In the genomic region with DNA sequence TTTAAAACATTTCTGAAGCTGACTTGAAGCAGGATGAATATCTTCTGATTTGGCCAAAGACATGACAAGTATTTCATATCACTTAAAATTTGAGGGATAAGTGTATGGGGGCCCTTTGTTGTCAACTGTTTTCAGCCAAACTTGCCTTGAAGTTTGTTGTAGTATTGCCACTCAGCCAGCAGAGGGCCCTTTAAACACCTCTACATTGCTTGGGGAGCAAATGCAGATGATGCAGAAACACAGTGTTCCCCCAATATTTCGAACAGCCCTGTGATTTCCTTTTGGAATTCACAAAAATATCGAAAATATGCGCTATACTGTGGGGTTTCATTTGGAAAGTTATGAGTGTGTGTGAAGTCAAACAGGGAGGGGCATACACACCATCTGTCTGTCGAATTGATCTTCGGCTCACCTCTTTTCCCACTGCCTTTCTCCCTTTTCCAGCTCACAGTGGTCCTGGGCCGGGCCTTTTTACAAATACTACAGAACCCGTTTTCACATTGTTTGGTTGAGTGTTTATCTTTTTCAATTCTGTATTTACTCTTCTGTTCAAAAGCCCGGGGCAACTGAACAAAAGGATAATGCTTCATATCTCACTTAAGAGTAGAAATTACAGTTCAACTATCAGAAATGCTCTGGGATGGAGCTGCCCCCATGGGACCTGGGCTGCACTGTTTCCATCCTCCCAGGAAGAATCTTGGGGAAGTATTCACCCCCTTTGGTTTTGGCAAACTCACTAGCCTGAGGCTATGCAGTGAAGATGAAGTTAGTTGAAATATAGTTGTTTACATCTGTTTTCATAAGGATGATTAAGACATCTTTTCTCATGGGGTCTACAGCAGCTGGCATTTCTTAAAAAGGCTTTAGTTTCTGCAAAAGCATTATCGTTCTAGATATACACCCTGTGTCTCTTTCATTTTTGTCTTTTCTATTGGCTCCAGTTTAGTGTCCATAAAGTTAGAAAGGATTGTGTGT, we compare ENCODE assay signal across 8 cellular contexts.
DNase-seq lines count a peak whose midpoint lies in the region; ATAC-seq and TF ChIP-seq lines count a peak whose summit lies in the region.

No MANE protein-coding gene starts in this region.

- ATAC-seq in HG03066 (IDR thresholded peaks at IDR 0.05; ENCODE audit: low read depth, unreplicated experiment) (peak; percentile 79), Panc1 (no peak), sciatic nerve (peak; percentile 55), GM21717 (IDR thresholded peaks at IDR 0.05; ENCODE audit: unreplicated experiment) (no peak), HG03439 (IDR thresholded peaks at IDR 0.05; ENCODE audit: unreplicated experiment) (no peak)

- no TSS peak for BruUV-seq in Panc1 (replicated peaks; lab: Mats Ljungman, UMichigan)

- H3K4me1 ChIP-seq in Panc1 (ENCODE audit: control insufficient read depth, insufficient read depth, low read length) (no peaks in the 10 kb centered on the region), cardiac muscle cell (ENCODE audit: low read depth) (no peaks in the 10 kb centered on the region)

- H3K36me3 ChIP-seq in GM06990 (ENCODE audit: control insufficient read depth, insufficient read depth, low read length) (no peaks in the 10 kb centered on the region), Panc1 (ENCODE audit: control insufficient read depth, insufficient read depth, low read length) (no peaks in the 10 kb centered on the region), cardiac muscle cell (peaks cover 8% of the 10 kb centered on the region)

- POLR2A ChIA-PET in Panc1 (lab: Charles Lee), result no interaction called here

- H3K27ac ChIP-seq in Panc1 (ENCODE audit: low read length) (no peak overlapping the region), cardiac muscle cell (peak overlapping the region; percentile 1)

- H3K27me3 ChIP-seq in GM06990 (replicated peaks; ENCODE audit: control insufficient read depth, insufficient read depth, low read length) (no peaks in the 10 kb centered on the region), Panc1 (ENCODE audit: control insufficient read depth, insufficient read depth, low read length) (no peaks in the 10 kb centered on the region), cardiac muscle cell (no peaks in the 10 kb centered on the region)

- DNase-seq in GM06990 (ENCODE audit: extremely low read depth, insufficient read length), result no peak
- peak; percentile 25 for DNase-seq in Panc1 (ENCODE audit: low read depth, low spot score)
- peak; percentile 42 for DNase-seq in activated gamma-delta T cell treated with anti-CD3 and anti-CD28 coated beads, Interleukin-2, amount 50 U/mL, for 16 hours (ENCODE audit: low read depth)
- peak; percentile 60 to 64 for DNase-seq in cardiac muscle cell (ENCODE audit: low read depth in 1 of 2, low spot score in 1 of 2)
- DNase-seq in sciatic nerve (ENCODE audit: low spot score), result no peak

- peak; percentile 73 for TF ChIP-seq CTCF in GM06990 (IDR thresholded peaks at IDR 0.05; ENCODE audit: insufficient read depth, low read length, poor library complexity, severe bottlenecking)
- TF ChIP-seq CTCF in Panc1 (IDR thresholded peaks at IDR 0.05), result peak; percentile 75
- peak; percentile 88 for TF ChIP-seq CTCF in cardiac muscle cell (IDR thresholded peaks at IDR 0.05; ENCODE audit: low read depth, low read length)

- intact Hi-C loops in Panc1 (cut with micrococcal nuclease; ENCODE audit: unreplicated experiment), result no loop called here
- intact Hi-C loops in sciatic nerve (cut with DNase I), result no loop called here

- CTCF ChIA-PET in Panc1 (lab: Charles Lee), result interaction anchor here (0.6 kb wide), 1 partner anchor 212 kb away, joined by 3 read pairs; no protein-coding TSS in a partner anchor

- in situ Hi-C loops in Panc1 (cut with HindIII; ENCODE audit: low pct_unique_long_range_greater_than_20kb, low sequenced_read_pairs), result no loop called here

- H3K9me3 ChIP-seq in Panc1 (ENCODE audit: control insufficient read depth, insufficient read depth, low read depth, low read length) (no peaks in the 10 kb centered on the region), cardiac muscle cell (ENCODE audit: low read depth) (no peaks in the 10 kb centered on the region)

- H3K4me3 ChIP-seq in GM06990 (replicated peaks; ENCODE audit: low read depth, low read length) (no peak overlapping the region), Panc1 (ENCODE audit: low read depth in 2 of 2, low read length in 2 of 2) (no peak overlapping the region), cardiac muscle cell (no peak overlapping the region)

Comparison
In these comparisons a context has a peak if more than half of its experiments do, and no peak if none do; other contexts are left out.
1. DNase-seq: peak in Panc1 (single experiment), activated gamma-delta T cell treated with anti-CD3 and anti-CD28 coated beads, Interleukin-2, amount 50 U/mL, for 16 hours (single experiment) and cardiac muscle cell (2 of 2); none in GM06990 (single experiment) and sciatic nerve (single experiment).
2. ATAC-seq: peak in HG03066 (single experiment) and sciatic nerve (single experiment); none in Panc1 (single experiment), GM21717 (single experiment) and HG03439 (single experiment).
3. Peak in every context shown above with its lines, with median percentiles within 50 percentile points of each other: CTCF ChIP-seq.